1 cellular context compared by ENCODE assay signal in genomic region chr20:36548704-36549627, GRCh38.
TF ChIP-seq lines count a peak whose summit lies in the region.

No MANE protein-coding gene starts in this region.

TF ChIP-seq in endothelial cell of umbilical vein, 7 proteins besides CTCF, POLR2A, EP300 and RAD21:
- no peak for TF ChIP-seq MYC (IDR thresholded peaks at IDR 0.05; ENCODE audit: low read depth, low read length)
- TF ChIP-seq POLR2AphosphoS5 (IDR thresholded peaks at IDR 0.05; ENCODE audit: insufficient read depth, low read depth, low read length) = no peak
- TF ChIP-seq FOS (IDR thresholded peaks at IDR 0.05; ENCODE audit: borderline replicate concordance, insufficient read depth, low read length) = no peak
- TF ChIP-seq GATA2 (IDR thresholded peaks at IDR 0.05; ENCODE audit: insufficient read depth, insufficient read length, low read depth, low read length) = no peak
- no peak for TF ChIP-seq MAX (IDR thresholded peaks at IDR 0.05; ENCODE audit: insufficient read depth, insufficient read length)
- no peak for TF ChIP-seq EZH2 (IDR thresholded peaks at IDR 0.05; ENCODE audit: borderline replicate concordance, low read depth, low read length, severe bottlenecking)
- no peak for TF ChIP-seq JUN (IDR thresholded peaks at IDR 0.05; ENCODE audit: borderline replicate concordance, insufficient read depth, insufficient read length, low read depth)
